Comparison of ENCODE assay signal across 8 cellular contexts in the genomic region with DNA sequence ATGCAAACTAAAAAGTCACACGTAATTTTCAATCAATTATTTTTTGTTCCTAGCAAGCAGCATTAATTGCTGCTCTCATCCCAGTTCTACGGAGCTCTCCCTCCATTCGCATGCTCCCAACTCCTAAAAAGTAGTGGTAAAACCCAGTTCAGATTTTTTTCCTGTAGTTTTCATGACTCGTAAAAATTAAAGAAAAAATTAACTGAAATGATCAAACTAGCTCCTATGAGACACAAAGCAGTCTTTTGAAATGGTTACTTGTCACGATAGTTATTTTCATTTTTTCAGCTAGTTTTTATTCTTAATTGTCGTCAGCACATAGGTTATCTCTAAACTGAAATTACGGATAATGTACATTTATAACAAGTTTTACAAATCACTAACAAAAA. TPM values are rescaled to one million over a fixed set of nuclear protein-coding genes. Genes with fewer than 3 reads are reported as not detected.
A peak's percentile ranks its signal among the peaks of the same experiment; 100 is the strongest.
DNase-seq lines count a peak whose midpoint lies in the region; ATAC-seq and TF ChIP-seq lines count a peak whose summit lies in the region.

No MANE protein-coding gene starts in this region.

- intact Hi-C loops in heart right ventricle (cut with DNase I), result loop anchor here in 2 of 10 donors (5.0 kb wide), 3 partner anchors 41 to 106 kb away; a partner anchor contains a TSS
- intact Hi-C loops in Right ventricle myocardium inferior (cut with DNase I), result no loop called here

- H3K4me3 ChIP-seq in heart right ventricle (peak overlapping the region; percentile 65 to 99 (median 83)), mesenchymal stem cell (ENCODE audit: insufficient read depth in 1 of 2, low read depth in 1 of 2, low read length in 2 of 2) (peak overlapping the region; percentile 39 to 100), urinary bladder (ENCODE audit: low read depth, low read length) (peak overlapping the region; percentile 88)

- no peak overlapping the region for H2BK15ac ChIP-seq in mesenchymal stem cell (ENCODE audit: low read depth, poor library complexity, severe bottlenecking)

- H3K36me3 ChIP-seq in heart right ventricle (peaks cover 0 to 51% (median 36%) of the 10 kb centered on the region in 9 donors), mesenchymal stem cell (ENCODE audit: control insufficient read depth in 1 of 2, insufficient read depth in 2 of 2, low read depth in 1 of 2, low read length in 2 of 2) (peaks cover 8 to 56% of the 10 kb centered on the region in 2 experiments), urinary bladder (ENCODE audit: insufficient read depth) (peaks cover 8% of the 10 kb centered on the region)

- peak overlapping the region; percentile 100 for H3K9ac ChIP-seq in mesenchymal stem cell (ENCODE audit: low read length)

- WGBS in heart right ventricle, 2 donors, result 0 to 1% methylated on average over 7 of the region's 7 CpGs
- 7% methylated on average over 2 of the region's 7 CpGs for WGBS in mesenchymal stem cell
- 1% methylated on average over 7 of the region's 7 CpGs for WGBS in urinary bladder

- H3K4me2 ChIP-seq in mesenchymal stem cell (ENCODE audit: low read length, poor library complexity, severe bottlenecking), result peak overlapping the region; percentile 51

- peak overlapping the region; percentile 97 to 100 (median 99) for H3K4me3 Mint-ChIP-seq in brain

- H2AFZ ChIP-seq in mesenchymal stem cell (ENCODE audit: low read depth, low read length), result no peak overlapping the region

- H3K18ac ChIP-seq in mesenchymal stem cell (ENCODE audit: low read depth in 1 of 2, low read length in 2 of 2), result no peak overlapping the region

- TF ChIP-seq CTCF in heart right ventricle (IDR thresholded peaks at IDR 0.05) (no peak), brain (conservative IDR thresholded peaks at IDR 0.05) (no peak)

- H3K23ac ChIP-seq in mesenchymal stem cell (ENCODE audit: low read length in 2 of 2), result no peak overlapping the region

- H3K4me1 Mint-ChIP-seq in brain, result peaks cover 56% of the 10 kb centered on the region

- H2BK5ac ChIP-seq in mesenchymal stem cell (ENCODE audit: low read depth, low read length, poor library complexity, severe bottlenecking), result no peak overlapping the region

- H3K27ac Mint-ChIP-seq in brain, result peak overlapping the region; percentile 100

- H3K27ac ChIP-seq in heart right ventricle, result peak overlapping the region in 7 of 10 donors; percentile 96 to 100 (median 100)
- peak overlapping the region; percentile 31 for H3K27ac ChIP-seq in mesenchymal stem cell (ENCODE audit: low read length, poor library complexity, severe bottlenecking)
- H3K27ac ChIP-seq in urinary bladder (ENCODE audit: low read depth), result peak overlapping the region; percentile 45

- H3K27me3 ChIP-seq in heart right ventricle (no peaks in the 10 kb centered on the region), mesenchymal stem cell (ENCODE audit: control insufficient read depth in 1 of 2, insufficient read depth in 1 of 2, low read length in 2 of 2) (no peaks in the 10 kb centered on the region)

- H3K4me1 ChIP-seq in heart right ventricle, result peaks cover 9 to 57% (median 54%) of the 10 kb centered on the region in 9 donors
- H3K4me1 ChIP-seq in mesenchymal stem cell (ENCODE audit: control insufficient read depth, insufficient read depth, low read depth, low read length), result peaks cover 7% of the 10 kb centered on the region
- H3K4me1 ChIP-seq in urinary bladder (ENCODE audit: insufficient read depth), result no peaks in the 10 kb centered on the region

- H3K4ac ChIP-seq in mesenchymal stem cell (ENCODE audit: low read depth in 1 of 2, low read length in 2 of 2), result no peak overlapping the region

- H2AK5ac ChIP-seq in mesenchymal stem cell (ENCODE audit: low read length, severe bottlenecking), result no peak overlapping the region

- H3K79me1 ChIP-seq in mesenchymal stem cell (replicated peaks; ENCODE audit: low read length, poor library complexity, severe bottlenecking), result no peaks in the 10 kb centered on the region

- H3K9me3 ChIP-seq in heart right ventricle (no peaks in the 10 kb centered on the region), mesenchymal stem cell (ENCODE audit: control insufficient read depth, low read length) (no peaks in the 10 kb centered on the region)

- H3K36me3 Mint-ChIP-seq in brain, result peaks cover 72% of the 10 kb centered on the region

- peaks cover 17% of the 10 kb centered on the region for H3K27me3 Mint-ChIP-seq in brain

- no peak overlapping the region for H2BK12ac ChIP-seq in mesenchymal stem cell (ENCODE audit: low read length in 2 of 2)

- no peak overlapping the region for H2BK120ac ChIP-seq in mesenchymal stem cell (ENCODE audit: low read depth, low read length)

- no peak overlapping the region for H4K91ac ChIP-seq in mesenchymal stem cell (ENCODE audit: low read length)

- H4K8ac ChIP-seq in mesenchymal stem cell (ENCODE audit: low read length), result no peak overlapping the region

- peaks cover 0 to 15% (median 2%) of the 10 kb centered on the region in 5 experiments for H3K9me3 Mint-ChIP-seq in brain

- no peak overlapping the region for H3K14ac ChIP-seq in mesenchymal stem cell (ENCODE audit: low read length in 2 of 2)

- DNase-seq in heart right ventricle (no peak), Right ventricle myocardium inferior (ENCODE audit: missing footprints) (no peak), mesenchymal stem cell (no peak), SIG-M5 treated with dmso at 0.1 percent for 504 hours (lab: John Stamatoyannopoulos, UW; ENCODE audit: unreplicated experiment) (no peak), HK-2 (ENCODE audit: unreplicated experiment) (no peak)

- ATAC-seq in heart right ventricle (no peak), Right ventricle myocardium inferior (no peak), HG03457 (IDR thresholded peaks at IDR 0.05; ENCODE audit: unreplicated experiment) (no peak)

RNA-seq across cellular contexts. Expression of a gene that starts 1.8 kb away (rescaled TPM):
- total RNA-seq in heart right ventricle (100 to 1,000 TPM; 364 to 445 (median 398) TPM), Right ventricle myocardium inferior (396 TPM), urinary bladder (186 TPM)
- polyA plus RNA-seq in heart right ventricle (100 to 1,000 TPM; 554 to 667 TPM), brain (ENCODE audit: insufficient read depth, low read depth, low replicate concordance) (772 TPM), urinary bladder (496 TPM)
- 309 TPM for polyA plus RNA-seq in mesenchymal stem cell (2013, experiment 1 of 2)
- 309 TPM for polyA plus RNA-seq in mesenchymal stem cell (2013, experiment 2 of 2)

RNA-seq across cellular contexts. Expression of a gene that starts 2.8 kb away (rescaled TPM):
- total RNA-seq in heart right ventricle (10 to 100 TPM; 49.0 to 72.6 (median 58.6) TPM), Right ventricle myocardium inferior (59.3 TPM), urinary bladder (134 TPM)
- polyA plus RNA-seq in heart right ventricle (10 to 100 TPM; 55.0 to 60.6 TPM), brain (ENCODE audit: insufficient read depth, low read depth, low replicate concordance) (89.7 TPM), urinary bladder (79.6 TPM)
- polyA plus RNA-seq in mesenchymal stem cell (2013, experiment 1 of 2), result 144 TPM
- polyA plus RNA-seq in mesenchymal stem cell (2013, experiment 2 of 2), result 150 TPM

RNA-seq across cellular contexts. Expression of a gene that starts 46.8 kb away (rescaled TPM):
- total RNA-seq in heart right ventricle (1 to 10 TPM in 5 of 10 donors, under 1 TPM in 5; 0.32 to 4.1 (median 1.1) TPM), Right ventricle myocardium inferior (1.4 TPM), urinary bladder (2.4 TPM)
- polyA plus RNA-seq in heart right ventricle (1 to 10 TPM in 1 of 2 donors, under 1 TPM in 1; 0.80 to 2.1 TPM), brain (ENCODE audit: insufficient read depth, low read depth, low replicate concordance) (7.1 TPM), urinary bladder (2.7 TPM)
- polyA plus RNA-seq in mesenchymal stem cell (2013, experiment 1 of 2), result 17.7 TPM
- 17.2 TPM for polyA plus RNA-seq in mesenchymal stem cell (2013, experiment 2 of 2)

Comparison
In these comparisons a context has a peak if more than half of its experiments do, and no peak if none do; other contexts are left out.
1. H3K27ac ChIP-seq: peak in every context shown above with its lines; median percentile 100 in heart right ventricle; 45 in urinary bladder; 31 in mesenchymal stem cell.